Comparison of ENCODE assay signal across 13 cellular contexts in the genomic region with DNA sequence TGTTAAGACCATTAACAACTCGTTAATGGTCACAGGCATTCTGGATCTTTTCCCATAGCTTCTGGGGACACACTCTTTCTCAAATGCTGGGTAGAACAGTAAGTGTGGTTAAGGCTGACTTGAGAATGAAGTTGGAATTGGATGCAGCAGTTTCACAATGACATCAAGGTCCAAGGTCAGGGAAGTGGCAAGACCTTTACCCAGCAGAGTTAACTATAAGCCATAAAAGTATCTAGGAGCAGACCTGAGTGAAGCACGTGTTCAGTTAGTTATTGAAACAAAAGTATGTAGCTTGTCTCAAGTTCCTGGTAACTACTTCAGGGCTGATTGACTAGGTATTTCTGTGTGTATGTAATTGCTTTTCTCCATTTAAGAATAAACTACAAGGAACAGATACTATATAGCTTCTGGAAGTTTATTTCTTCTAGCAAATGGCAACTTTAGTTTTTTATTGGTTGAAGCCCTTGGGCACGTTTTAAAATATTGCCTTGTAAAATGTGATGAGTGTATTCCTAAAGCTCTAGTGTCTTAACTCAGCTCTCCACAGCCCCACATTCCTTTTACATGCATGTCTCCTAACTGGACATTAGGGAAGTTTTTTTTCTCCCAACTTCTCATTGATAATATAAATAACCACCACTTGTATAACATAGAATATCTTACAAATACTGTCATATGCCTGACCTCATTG.
A peak's percentile ranks its signal among the peaks of the same experiment; 100 is the strongest.
DNase-seq lines count a peak whose midpoint lies in the region; ATAC-seq and TF ChIP-seq lines count a peak whose summit lies in the region.
"Had no signal": no experiment of that assay in that cellular context is flagged by ENCODE, and none has a peak within 500 bp of the region (broad histone marks: within the 10 kb centered on the region; RNA-seq: fewer than 3 reads in every experiment).

No MANE protein-coding gene starts in this region.

- DNase-seq in AG08396 (ENCODE audit: low spot score) = peak; percentile 11
- DNase-seq in HS-5 (ENCODE audit: low read depth) = peak; percentile 42
- peak; percentile 96 for DNase-seq in epithelial cell of proximal tubule (ENCODE audit: low read depth)
- DNase-seq in HT-29 (ENCODE audit: low spot score) = no peak
- DNase-seq in GM03348 (ENCODE audit: low spot score) = no peak
- DNase-seq in cortex of kidney (lab: John Stamatoyannopoulos, UW) = no peak
- DNase-seq: activated CD4-positive, CD25-positive, alpha-beta regulatory T cell; activated T-cell treated with anti-CD3 and anti-CD28 coated beads, Interleukin-2, amount 50 U/mL, for 72 hours; C1 segment of cervical spinal cord; NCI-H82 had no signal

- H3K27ac ChIP-seq in muscle layer of colon (ENCODE audit: low read depth, low read length) = peak overlapping the region; percentile 31
- H3K27ac ChIP-seq: SK-N-MC had no signal

- no peaks in the 10 kb centered on the region for H3K27me3 ChIP-seq in muscle layer of colon (ENCODE audit: control insufficient read depth in 1 of 2, insufficient read depth in 2 of 2, low read length in 2 of 2)

- H3K4me3 ChIP-seq in epithelial cell of proximal tubule (ENCODE audit: low read depth, low read length) (no peak overlapping the region), muscle layer of colon (ENCODE audit: low read depth in 1 of 2, low read length in 2 of 2) (no peak overlapping the region)
- H3K4me3 ChIP-seq: SK-N-MC had no signal

- ATAC-seq in GM18867 (IDR thresholded peaks at IDR 0.05; ENCODE audit: unreplicated experiment) = no peak
- ATAC-seq: activated T-cell treated with anti-CD3 and anti-CD28 coated beads, Interleukin-2, amount 50 U/mL, for 72 hours had no signal

- no peaks in the 10 kb centered on the region for H3K36me3 ChIP-seq in muscle layer of colon (ENCODE audit: insufficient read depth, low read length)

- no peak overlapping the region for H3K9ac ChIP-seq in muscle layer of colon (ENCODE audit: low read length)

- TF ChIP-seq CTCF in epithelial cell of proximal tubule (conservative IDR thresholded peaks at IDR 0.05; ENCODE audit: low read depth, low read length) = no peak

- peaks cover 48% of the 10 kb centered on the region for H3K4me1 ChIP-seq in muscle layer of colon (ENCODE audit: insufficient read depth, low read length)

- H3K9me3 ChIP-seq in muscle layer of colon (ENCODE audit: low read length) = no peaks in the 10 kb centered on the region

Comparison
In these comparisons a context has a peak if more than half of its experiments do, and no peak if none do; other contexts are left out.
1. DNase-seq: peak in AG08396 (single experiment), HS-5 (single experiment) and epithelial cell of proximal tubule (single experiment); none in HT-29 (single experiment), GM03348 (single experiment) and cortex of kidney (single experiment).